In the genomic region with DNA sequence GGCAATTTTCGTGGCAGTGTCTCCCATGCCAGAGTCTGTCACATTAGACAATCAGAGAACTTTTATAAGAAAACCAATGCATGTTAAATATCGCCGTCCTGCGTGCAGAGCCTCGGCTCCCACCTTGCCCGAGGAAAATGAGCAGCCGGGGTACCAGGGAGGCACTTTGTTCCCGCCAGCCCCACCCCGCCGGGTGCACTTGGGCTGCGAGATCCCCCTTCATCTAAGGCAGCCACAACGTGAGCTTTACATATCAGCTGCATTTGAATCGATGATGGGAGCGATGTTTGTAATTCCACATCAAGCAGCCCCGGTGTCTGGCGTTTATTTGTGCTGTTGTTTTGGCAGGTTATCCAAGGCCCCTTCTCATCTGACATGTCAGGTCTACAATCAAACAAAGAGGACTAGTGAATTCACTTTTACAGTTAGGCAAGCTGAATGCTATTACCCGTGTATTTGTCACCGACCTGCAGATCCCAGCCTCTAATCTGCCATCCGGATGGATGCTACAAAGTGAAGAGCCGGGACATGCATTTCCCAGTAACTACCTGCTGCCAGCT, we compare ENCODE assay signal across 2 cellular contexts.
TF ChIP-seq lines count a peak whose summit lies in the region.

No MANE protein-coding gene starts in this region.

TF ChIP-seq in H1, 55 proteins besides CTCF, POLR2A, EP300 and RAD21 (continued from another document):
- no peak for TF ChIP-seq ATF3 (IDR thresholded peaks at IDR 0.05; ENCODE audit: insufficient read depth, low read depth, low read length)
- TF ChIP-seq POU5F1 (IDR thresholded peaks at IDR 0.05; ENCODE audit: low read depth, low read length) = no peak
- TF ChIP-seq SRF (IDR thresholded peaks at IDR 0.05; ENCODE audit: low read depth, low read length) = no peak
- TF ChIP-seq TAF7 (optimal IDR thresholded peaks at IDR 0.05; ENCODE audit: borderline replicate concordance, low read depth, low read length) = no peak
- no peak for TF ChIP-seq GTF2F1 (IDR thresholded peaks at IDR 0.05; ENCODE audit: borderline replicate concordance, low read depth, low read length)
- no peak for TF ChIP-seq SP1 (IDR thresholded peaks at IDR 0.05; ENCODE audit: low read depth, low read length)
- TF ChIP-seq RFX5 (IDR thresholded peaks at IDR 0.05; ENCODE audit: borderline replicate concordance, low read depth, low read length) = no peak
- TF ChIP-seq GABPA (IDR thresholded peaks at IDR 0.05; ENCODE audit: borderline replicate concordance, insufficient read depth, low read length) = no peak
- TF ChIP-seq CREB1 (IDR thresholded peaks at IDR 0.05) = no peak
- TF ChIP-seq TCF12 (IDR thresholded peaks at IDR 0.05; ENCODE audit: low read depth, low read length) = no peak
- TF ChIP-seq, protein P1, sequence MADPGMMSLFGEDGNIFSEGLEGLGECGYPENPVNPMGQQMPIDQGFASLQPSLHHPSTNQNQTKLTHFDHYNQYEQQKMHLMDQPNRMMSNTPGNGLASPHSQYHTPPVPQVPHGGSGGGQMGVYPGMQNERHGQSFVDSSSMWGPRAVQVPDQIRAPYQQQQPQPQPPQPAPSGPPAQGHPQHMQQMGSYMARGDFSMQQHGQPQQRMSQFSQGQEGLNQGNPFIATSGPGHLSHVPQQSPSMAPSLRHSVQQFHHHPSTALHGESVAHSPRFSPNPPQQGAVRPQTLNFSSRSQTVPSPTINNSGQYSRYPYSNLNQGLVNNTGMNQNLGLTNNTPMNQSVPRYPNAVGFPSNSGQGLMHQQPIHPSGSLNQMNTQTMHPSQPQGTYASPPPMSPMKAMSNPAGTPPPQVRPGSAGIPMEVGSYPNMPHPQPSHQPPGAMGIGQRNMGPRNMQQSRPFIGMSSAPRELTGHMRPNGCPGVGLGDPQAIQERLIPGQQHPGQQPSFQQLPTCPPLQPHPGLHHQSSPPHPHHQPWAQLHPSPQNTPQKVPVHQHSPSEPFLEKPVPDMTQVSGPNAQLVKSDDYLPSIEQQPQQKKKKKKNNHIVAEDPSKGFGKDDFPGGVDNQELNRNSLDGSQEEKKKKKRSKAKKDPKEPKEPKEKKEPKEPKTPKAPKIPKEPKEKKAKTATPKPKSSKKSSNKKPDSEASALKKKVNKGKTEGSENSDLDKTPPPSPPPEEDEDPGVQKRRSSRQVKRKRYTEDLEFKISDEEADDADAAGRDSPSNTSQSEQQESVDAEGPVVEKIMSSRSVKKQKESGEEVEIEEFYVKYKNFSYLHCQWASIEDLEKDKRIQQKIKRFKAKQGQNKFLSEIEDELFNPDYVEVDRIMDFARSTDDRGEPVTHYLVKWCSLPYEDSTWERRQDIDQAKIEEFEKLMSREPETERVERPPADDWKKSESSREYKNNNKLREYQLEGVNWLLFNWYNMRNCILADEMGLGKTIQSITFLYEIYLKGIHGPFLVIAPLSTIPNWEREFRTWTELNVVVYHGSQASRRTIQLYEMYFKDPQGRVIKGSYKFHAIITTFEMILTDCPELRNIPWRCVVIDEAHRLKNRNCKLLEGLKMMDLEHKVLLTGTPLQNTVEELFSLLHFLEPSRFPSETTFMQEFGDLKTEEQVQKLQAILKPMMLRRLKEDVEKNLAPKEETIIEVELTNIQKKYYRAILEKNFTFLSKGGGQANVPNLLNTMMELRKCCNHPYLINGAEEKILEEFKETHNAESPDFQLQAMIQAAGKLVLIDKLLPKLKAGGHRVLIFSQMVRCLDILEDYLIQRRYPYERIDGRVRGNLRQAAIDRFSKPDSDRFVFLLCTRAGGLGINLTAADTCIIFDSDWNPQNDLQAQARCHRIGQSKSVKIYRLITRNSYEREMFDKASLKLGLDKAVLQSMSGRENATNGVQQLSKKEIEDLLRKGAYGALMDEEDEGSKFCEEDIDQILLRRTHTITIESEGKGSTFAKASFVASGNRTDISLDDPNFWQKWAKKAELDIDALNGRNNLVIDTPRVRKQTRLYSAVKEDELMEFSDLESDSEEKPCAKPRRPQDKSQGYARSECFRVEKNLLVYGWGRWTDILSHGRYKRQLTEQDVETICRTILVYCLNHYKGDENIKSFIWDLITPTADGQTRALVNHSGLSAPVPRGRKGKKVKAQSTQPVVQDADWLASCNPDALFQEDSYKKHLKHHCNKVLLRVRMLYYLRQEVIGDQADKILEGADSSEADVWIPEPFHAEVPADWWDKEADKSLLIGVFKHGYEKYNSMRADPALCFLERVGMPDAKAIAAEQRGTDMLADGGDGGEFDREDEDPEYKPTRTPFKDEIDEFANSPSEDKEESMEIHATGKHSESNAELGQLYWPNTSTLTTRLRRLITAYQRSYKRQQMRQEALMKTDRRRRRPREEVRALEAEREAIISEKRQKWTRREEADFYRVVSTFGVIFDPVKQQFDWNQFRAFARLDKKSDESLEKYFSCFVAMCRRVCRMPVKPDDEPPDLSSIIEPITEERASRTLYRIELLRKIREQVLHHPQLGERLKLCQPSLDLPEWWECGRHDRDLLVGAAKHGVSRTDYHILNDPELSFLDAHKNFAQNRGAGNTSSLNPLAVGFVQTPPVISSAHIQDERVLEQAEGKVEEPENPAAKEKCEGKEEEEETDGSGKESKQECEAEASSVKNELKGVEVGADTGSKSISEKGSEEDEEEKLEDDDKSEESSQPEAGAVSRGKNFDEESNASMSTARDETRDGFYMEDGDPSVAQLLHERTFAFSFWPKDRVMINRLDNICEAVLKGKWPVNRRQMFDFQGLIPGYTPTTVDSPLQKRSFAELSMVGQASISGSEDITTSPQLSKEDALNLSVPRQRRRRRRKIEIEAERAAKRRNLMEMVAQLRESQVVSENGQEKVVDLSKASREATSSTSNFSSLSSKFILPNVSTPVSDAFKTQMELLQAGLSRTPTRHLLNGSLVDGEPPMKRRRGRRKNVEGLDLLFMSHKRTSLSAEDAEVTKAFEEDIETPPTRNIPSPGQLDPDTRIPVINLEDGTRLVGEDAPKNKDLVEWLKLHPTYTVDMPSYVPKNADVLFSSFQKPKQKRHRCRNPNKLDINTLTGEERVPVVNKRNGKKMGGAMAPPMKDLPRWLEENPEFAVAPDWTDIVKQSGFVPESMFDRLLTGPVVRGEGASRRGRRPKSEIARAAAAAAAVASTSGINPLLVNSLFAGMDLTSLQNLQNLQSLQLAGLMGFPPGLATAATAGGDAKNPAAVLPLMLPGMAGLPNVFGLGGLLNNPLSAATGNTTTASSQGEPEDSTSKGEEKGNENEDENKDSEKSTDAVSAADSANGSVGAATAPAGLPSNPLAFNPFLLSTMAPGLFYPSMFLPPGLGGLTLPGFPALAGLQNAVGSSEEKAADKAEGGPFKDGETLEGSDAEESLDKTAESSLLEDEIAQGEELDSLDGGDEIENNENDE (IDR thresholded peaks at IDR 0.05; ENCODE audit: insufficient replicate concordance, low read length) = no peak
- no peak for TF ChIP-seq TEAD4 (IDR thresholded peaks at IDR 0.05; ENCODE audit: low read depth, low read length)
- TF ChIP-seq PHF8 (conservative IDR thresholded peaks at IDR 0.05; ENCODE audit: low read depth, low read length) = no peak
- TF ChIP-seq CHD2 (IDR thresholded peaks at IDR 0.05; ENCODE audit: low read length) = no peak
- no peak for TF ChIP-seq YY1 (IDR thresholded peaks at IDR 0.05; ENCODE audit: low read depth, low read length)
- TF ChIP-seq ASH2L (IDR thresholded peaks at IDR 0.05; ENCODE audit: low read length) = no peak
- no peak for TF ChIP-seq CBX8 (IDR thresholded peaks at IDR 0.05; ENCODE audit: borderline replicate concordance, low read depth, low read length)
- no peak for TF ChIP-seq KDM5A (IDR thresholded peaks at IDR 0.05; ENCODE audit: low read length)
- TF ChIP-seq CEBPB (IDR thresholded peaks at IDR 0.05; ENCODE audit: low read depth, low read length) = no peak

TF ChIP-seq in neural cell, 6 proteins besides CTCF, POLR2A, EP300 and RAD21 (continued from another document):
- no peak for TF ChIP-seq MXI1 (conservative IDR thresholded peaks at IDR 0.05; ENCODE audit: poor library complexity, severe bottlenecking)
